1 cellular context compared by ENCODE assay signal in the genomic region with DNA sequence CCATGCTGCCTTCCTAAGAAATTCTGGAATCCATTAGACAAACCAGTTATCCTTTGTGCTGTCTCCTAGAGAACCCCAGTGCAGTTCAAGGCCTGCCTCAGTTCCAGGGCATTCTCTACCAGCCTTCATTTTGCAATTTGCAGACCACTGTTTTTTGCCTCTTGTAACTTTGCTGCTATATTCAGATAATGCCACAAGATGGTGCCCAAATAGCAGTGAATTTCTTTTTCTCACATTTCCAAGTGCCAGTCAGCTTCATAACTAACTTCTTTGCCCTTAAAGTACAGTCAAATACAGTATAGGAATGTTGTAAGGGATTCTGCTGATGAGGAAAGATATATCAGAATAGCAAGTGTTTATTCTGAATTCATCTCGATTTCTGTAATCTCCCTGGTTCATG.
TF ChIP-seq lines count a peak whose summit lies in the region.

No MANE protein-coding gene starts in this region.

TF ChIP-seq in GM23338, 12 proteins besides CTCF, POLR2A, EP300 and RAD21:
- TF ChIP-seq, protein P1, sequence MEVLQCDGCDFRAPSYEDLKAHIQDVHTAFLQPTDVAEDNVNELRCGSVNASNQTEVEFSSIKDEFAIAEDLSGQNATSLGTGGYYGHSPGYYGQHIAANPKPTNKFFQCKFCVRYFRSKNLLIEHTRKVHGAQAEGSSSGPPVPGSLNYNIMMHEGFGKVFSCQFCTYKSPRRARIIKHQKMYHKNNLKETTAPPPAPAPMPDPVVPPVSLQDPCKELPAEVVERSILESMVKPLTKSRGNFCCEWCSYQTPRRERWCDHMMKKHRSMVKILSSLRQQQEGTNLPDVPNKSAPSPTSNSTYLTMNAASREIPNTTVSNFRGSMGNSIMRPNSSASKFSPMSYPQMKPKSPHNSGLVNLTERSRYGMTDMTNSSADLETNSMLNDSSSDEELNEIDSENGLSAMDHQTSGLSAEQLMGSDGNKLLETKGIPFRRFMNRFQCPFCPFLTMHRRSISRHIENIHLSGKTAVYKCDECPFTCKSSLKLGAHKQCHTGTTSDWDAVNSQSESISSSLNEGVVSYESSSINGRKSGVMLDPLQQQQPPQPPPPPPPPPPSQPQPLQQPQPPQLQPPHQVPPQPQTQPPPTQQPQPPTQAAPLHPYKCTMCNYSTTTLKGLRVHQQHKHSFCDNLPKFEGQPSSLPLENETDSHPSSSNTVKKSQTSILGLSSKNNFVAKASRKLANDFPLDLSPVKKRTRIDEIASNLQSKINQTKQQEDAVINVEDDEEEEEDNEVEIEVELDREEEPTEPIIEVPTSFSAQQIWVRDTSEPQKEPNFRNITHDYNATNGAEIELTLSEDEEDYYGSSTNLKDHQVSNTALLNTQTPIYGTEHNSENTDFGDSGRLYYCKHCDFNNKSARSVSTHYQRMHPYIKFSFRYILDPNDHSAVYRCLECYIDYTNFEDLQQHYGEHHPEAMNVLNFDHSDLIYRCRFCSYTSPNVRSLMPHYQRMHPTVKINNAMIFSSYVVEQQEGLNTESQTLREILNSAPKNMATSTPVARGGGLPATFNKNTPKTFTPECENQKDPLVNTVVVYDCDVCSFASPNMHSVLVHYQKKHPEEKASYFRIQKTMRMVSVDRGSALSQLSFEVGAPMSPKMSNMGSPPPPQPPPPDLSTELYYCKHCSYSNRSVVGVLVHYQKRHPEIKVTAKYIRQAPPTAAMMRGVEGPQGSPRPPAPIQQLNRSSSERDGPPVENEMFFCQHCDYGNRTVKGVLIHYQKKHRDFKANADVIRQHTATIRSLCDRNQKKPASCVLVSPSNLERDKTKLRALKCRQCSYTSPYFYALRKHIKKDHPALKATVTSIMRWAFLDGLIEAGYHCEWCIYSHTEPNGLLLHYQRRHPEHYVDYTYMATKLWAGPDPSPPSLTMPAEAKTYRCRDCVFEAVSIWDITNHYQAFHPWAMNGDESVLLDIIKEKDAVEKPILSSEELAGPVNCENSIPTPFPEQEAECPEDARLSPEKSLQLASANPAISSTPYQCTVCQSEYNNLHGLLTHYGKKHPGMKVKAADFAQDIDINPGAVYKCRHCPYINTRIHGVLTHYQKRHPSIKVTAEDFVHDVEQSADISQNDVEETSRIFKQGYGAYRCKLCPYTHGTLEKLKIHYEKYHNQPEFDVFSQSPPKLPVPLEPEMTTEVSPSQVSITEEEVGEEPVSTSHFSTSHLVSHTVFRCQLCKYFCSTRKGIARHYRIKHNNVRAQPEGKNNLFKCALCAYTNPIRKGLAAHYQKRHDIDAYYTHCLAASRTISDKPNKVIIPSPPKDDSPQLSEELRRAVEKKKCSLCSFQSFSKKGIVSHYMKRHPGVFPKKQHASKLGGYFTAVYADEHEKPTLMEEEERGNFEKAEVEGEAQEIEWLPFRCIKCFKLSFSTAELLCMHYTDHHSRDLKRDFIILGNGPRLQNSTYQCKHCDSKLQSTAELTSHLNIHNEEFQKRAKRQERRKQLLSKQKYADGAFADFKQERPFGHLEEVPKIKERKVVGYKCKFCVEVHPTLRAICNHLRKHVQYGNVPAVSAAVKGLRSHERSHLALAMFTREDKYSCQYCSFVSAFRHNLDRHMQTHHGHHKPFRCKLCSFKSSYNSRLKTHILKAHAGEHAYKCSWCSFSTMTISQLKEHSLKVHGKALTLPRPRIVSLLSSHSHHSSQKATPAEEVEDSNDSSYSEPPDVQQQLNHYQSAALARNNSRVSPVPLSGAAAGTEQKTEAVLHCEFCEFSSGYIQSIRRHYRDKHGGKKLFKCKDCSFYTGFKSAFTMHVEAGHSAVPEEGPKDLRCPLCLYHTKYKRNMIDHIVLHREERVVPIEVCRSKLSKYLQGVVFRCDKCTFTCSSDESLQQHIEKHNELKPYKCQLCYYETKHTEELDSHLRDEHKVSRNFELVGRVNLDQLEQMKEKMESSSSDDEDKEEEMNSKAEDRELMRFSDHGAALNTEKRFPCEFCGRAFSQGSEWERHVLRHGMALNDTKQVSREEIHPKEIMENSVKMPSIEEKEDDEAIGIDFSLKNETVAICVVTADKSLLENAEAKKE (CRISPR knock-in tag; IDR thresholded peaks at IDR 0.05) = no peak
- TF ChIP-seq ZNF114 (CRISPR knock-in tag; IDR thresholded peaks at IDR 0.05) (no peak), EZH2 (IDR thresholded peaks at IDR 0.05; ENCODE audit: low read depth, unreplicated experiment) (no peak), EZH2phosphoT487 (IDR thresholded peaks at IDR 0.05; ENCODE audit: unreplicated experiment) (no peak), POLR2AphosphoS5 (IDR thresholded peaks at IDR 0.05; ENCODE audit: low read depth) (no peak)
- TF ChIP-seq, protein P2, sequence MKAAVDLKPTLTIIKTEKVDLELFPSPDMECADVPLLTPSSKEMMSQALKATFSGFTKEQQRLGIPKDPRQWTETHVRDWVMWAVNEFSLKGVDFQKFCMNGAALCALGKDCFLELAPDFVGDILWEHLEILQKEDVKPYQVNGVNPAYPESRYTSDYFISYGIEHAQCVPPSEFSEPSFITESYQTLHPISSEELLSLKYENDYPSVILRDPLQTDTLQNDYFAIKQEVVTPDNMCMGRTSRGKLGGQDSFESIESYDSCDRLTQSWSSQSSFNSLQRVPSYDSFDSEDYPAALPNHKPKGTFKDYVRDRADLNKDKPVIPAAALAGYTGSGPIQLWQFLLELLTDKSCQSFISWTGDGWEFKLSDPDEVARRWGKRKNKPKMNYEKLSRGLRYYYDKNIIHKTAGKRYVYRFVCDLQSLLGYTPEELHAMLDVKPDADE (IDR thresholded peaks at IDR 0.05) = no peak
- TF ChIP-seq, protein P3, sequence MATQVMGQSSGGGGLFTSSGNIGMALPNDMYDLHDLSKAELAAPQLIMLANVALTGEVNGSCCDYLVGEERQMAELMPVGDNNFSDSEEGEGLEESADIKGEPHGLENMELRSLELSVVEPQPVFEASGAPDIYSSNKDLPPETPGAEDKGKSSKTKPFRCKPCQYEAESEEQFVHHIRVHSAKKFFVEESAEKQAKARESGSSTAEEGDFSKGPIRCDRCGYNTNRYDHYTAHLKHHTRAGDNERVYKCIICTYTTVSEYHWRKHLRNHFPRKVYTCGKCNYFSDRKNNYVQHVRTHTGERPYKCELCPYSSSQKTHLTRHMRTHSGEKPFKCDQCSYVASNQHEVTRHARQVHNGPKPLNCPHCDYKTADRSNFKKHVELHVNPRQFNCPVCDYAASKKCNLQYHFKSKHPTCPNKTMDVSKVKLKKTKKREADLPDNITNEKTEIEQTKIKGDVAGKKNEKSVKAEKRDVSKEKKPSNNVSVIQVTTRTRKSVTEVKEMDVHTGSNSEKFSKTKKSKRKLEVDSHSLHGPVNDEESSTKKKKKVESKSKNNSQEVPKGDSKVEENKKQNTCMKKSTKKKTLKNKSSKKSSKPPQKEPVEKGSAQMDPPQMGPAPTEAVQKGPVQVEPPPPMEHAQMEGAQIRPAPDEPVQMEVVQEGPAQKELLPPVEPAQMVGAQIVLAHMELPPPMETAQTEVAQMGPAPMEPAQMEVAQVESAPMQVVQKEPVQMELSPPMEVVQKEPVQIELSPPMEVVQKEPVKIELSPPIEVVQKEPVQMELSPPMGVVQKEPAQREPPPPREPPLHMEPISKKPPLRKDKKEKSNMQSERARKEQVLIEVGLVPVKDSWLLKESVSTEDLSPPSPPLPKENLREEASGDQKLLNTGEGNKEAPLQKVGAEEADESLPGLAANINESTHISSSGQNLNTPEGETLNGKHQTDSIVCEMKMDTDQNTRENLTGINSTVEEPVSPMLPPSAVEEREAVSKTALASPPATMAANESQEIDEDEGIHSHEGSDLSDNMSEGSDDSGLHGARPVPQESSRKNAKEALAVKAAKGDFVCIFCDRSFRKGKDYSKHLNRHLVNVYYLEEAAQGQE (IDR thresholded peaks at IDR 0.05; ENCODE audit: unreplicated experiment) = no peak
